In genomic region chr21:27476696-27477095, GRCh38 we compare ENCODE assay signal across 11 cellular contexts.
DNase-seq lines count a peak whose midpoint lies in the region; ATAC-seq and TF ChIP-seq lines count a peak whose summit lies in the region.
"Had no signal": no experiment of that assay in that cellular context is flagged by ENCODE, and none has a peak within 500 bp of the region (broad histone marks: within the 10 kb centered on the region; RNA-seq: fewer than 3 reads in every experiment).

No MANE protein-coding gene starts in this region.

- H3K4me2 ChIP-seq in smooth muscle cell (no peak overlapping the region), mesendoderm (ENCODE audit: low read length) (no peak overlapping the region)

- H2AFZ ChIP-seq in smooth muscle cell (ENCODE audit: low read depth) = peak overlapping the region; percentile 30

- H3K36me3 ChIP-seq in body of pancreas (replicated peaks in 1 of 2; ENCODE audit: insufficient read depth in 1 of 2, low read depth in 2 of 2) = no peaks in the 10 kb centered on the region
- H3K36me3 ChIP-seq in left ventricle myocardium inferior = no peaks in the 10 kb centered on the region
- no peaks in the 10 kb centered on the region for H3K36me3 ChIP-seq in smooth muscle cell (ENCODE audit: low read depth)
- H3K36me3 ChIP-seq in mesendoderm (ENCODE audit: control insufficient read depth, insufficient read depth, low read length) = no peaks in the 10 kb centered on the region

- no peak overlapping the region for H2BK15ac ChIP-seq in mesendoderm (replicated peaks; ENCODE audit: low read depth)

- H2BK120ac ChIP-seq in mesendoderm (ENCODE audit: low read depth, low read length) = no peak overlapping the region

- H3K79me2 ChIP-seq in smooth muscle cell (ENCODE audit: low read depth) (no peaks in the 10 kb centered on the region), mesendoderm (ENCODE audit: control insufficient read depth, insufficient read depth, low read length) (no peaks in the 10 kb centered on the region)

- TF ChIP-seq CTCF in HFFc6 (IDR thresholded peaks at IDR 0.05) (peak; percentile 77), body of pancreas (IDR thresholded peaks at IDR 0.05) (peak in 5 of 7 experiments; percentile 6 to 25 (median 20)), left ventricle myocardium inferior (IDR thresholded peaks at IDR 0.05; ENCODE audit: borderline replicate concordance) (peak; percentile 72), smooth muscle cell (IDR thresholded peaks at IDR 0.05; ENCODE audit: borderline replicate concordance, insufficient read depth, poor library complexity, severe bottlenecking) (peak; percentile 25)

- H3K79me1 ChIP-seq in mesendoderm (ENCODE audit: low read length) = no peaks in the 10 kb centered on the region

- peaks cover 29% of the 10 kb centered on the region for H3K4me1 Mint-ChIP-seq in HFFc6 (ENCODE audit: low read depth)

- H3K27ac Mint-ChIP-seq in HFFc6 = no peak overlapping the region
- H3K27ac Mint-ChIP-seq: naive thymus-derived CD4-positive, alpha-beta T cell had no signal

- H3K27me3 ChIP-seq in body of pancreas = no peaks in the 10 kb centered on the region
- H3K27me3 ChIP-seq in left ventricle myocardium inferior (ENCODE audit: low read depth) = no peaks in the 10 kb centered on the region
- no peaks in the 10 kb centered on the region for H3K27me3 ChIP-seq in smooth muscle cell (ENCODE audit: low read depth)
- no peaks in the 10 kb centered on the region for H3K27me3 ChIP-seq in mesendoderm (ENCODE audit: insufficient read depth, low read length, poor library complexity)

- intact Hi-C loops in body of pancreas (cut with DNase I) (no loop called here), left ventricle myocardium inferior (cut with micrococcal nuclease) (no loop called here)

- no peak overlapping the region for H3K9ac ChIP-seq in smooth muscle cell (ENCODE audit: low read depth)
- no peak overlapping the region for H3K9ac ChIP-seq in mesendoderm (ENCODE audit: low read length)

- H3K36me3 Mint-ChIP-seq in HFFc6 (ENCODE audit: low read depth) = no peaks in the 10 kb centered on the region
- H3K36me3 Mint-ChIP-seq: naive thymus-derived CD4-positive, alpha-beta T cell had no signal

- no peak overlapping the region for H3K56ac ChIP-seq in mesendoderm (ENCODE audit: low read length)

- no peak overlapping the region for H2AK5ac ChIP-seq in mesendoderm (ENCODE audit: low read length)

- no peak overlapping the region for H3K4ac ChIP-seq in mesendoderm (ENCODE audit: low read depth, low read length)

- H4K5ac ChIP-seq in mesendoderm (ENCODE audit: low read length) = no peak overlapping the region

- no peaks in the 10 kb centered on the region for H3K9me3 Mint-ChIP-seq in HFFc6

- no peaks in the 10 kb centered on the region; the same call in 1 of the 2 replicates for H3K27me3 Mint-ChIP-seq in HFFc6 (ENCODE audit: insufficient read depth)
- H3K27me3 Mint-ChIP-seq: naive thymus-derived CD4-positive, alpha-beta T cell had no signal

- ATAC-seq in body of pancreas = no peak
- ATAC-seq: naive thymus-derived CD4-positive, alpha-beta T cell had no signal

- no peaks in the 10 kb centered on the region for H4K20me1 ChIP-seq in smooth muscle cell (ENCODE audit: low read depth)

- no peak overlapping the region for H3K23ac ChIP-seq in mesendoderm (ENCODE audit: low read length)

- no peaks in the 10 kb centered on the region for H3F3A ChIP-seq in smooth muscle cell (ENCODE audit: low read depth)

- peak; percentile 29 for DNase-seq in HFFc6
- no peak for DNase-seq in body of pancreas
- DNase-seq in left ventricle myocardium inferior = no peak
- DNase-seq in smooth muscle cell (lab: John Stamatoyannopoulos, UW; ENCODE audit: unreplicated experiment) = no peak
- DNase-seq in T-helper 2 cell = no peak
- no peak for DNase-seq in stimulated activated CD4-positive, alpha-beta T cell treated with anti-CD3 and anti-CD28 coated beads, Interleukin-4, amount 100 ng/mL, for 4 hours
- DNase-seq in T-helper 9 cell = no peak
- no peak for DNase-seq in mesendoderm
- DNase-seq: naive thymus-derived CD4-positive, alpha-beta T cell; NCI-H1436; SW 1271 had no signal

- H2BK5ac ChIP-seq in mesendoderm (ENCODE audit: low read length) = no peak overlapping the region

- H3K27ac ChIP-seq in body of pancreas (no peak overlapping the region), left ventricle myocardium inferior (replicated peaks) (no peak overlapping the region), smooth muscle cell (ENCODE audit: low read depth) (no peak overlapping the region), mesendoderm (ENCODE audit: low read depth, low read length) (no peak overlapping the region)

- TF ChIP-seq POLR2A in body of pancreas (IDR thresholded peaks at IDR 0.05) = no peak

- no peak overlapping the region for H4K8ac ChIP-seq in mesendoderm (ENCODE audit: low read depth, low read length)

- H3K4me3 Mint-ChIP-seq in HFFc6 = no peak overlapping the region
- H3K4me3 Mint-ChIP-seq: naive thymus-derived CD4-positive, alpha-beta T cell had no signal

- H3K4me3 ChIP-seq in body of pancreas (no peak overlapping the region), left ventricle myocardium inferior (no peak overlapping the region), smooth muscle cell (no peak overlapping the region), mesendoderm (ENCODE audit: low read length) (no peak overlapping the region)

- WGBS in body of pancreas, 2 donors = 5 to 14% methylated on average over 1 of the region's 1 CpG
- WGBS in smooth muscle cell (ENCODE audit: low lambda C conversion rate) = 11% methylated on average over 1 of the region's 1 CpG
- WGBS in mesendoderm (ENCODE audit: extremely low coverage, insufficient coverage, low lambda C conversion rate) = no CpG with 5 or more reads among the region's 1 CpG

- H3K9me3 ChIP-seq in body of pancreas (no peaks in the 10 kb centered on the region), left ventricle myocardium inferior (replicated peaks) (no peaks in the 10 kb centered on the region), smooth muscle cell (replicated peaks; ENCODE audit: low read depth) (no peaks in the 10 kb centered on the region)

- no peak overlapping the region for H3K18ac ChIP-seq in mesendoderm (ENCODE audit: low read length)

- H3K4me1 ChIP-seq in body of pancreas (no peaks in the 10 kb centered on the region), left ventricle myocardium inferior (peaks cover 25% of the 10 kb centered on the region), smooth muscle cell (ENCODE audit: low read depth) (peaks cover 10% of the 10 kb centered on the region), mesendoderm (ENCODE audit: control insufficient read depth, low read depth, low read length) (peaks cover 2% of the 10 kb centered on the region)

Comparison
In these comparisons a context has a peak if more than half of its experiments do, and no peak if none do; other contexts are left out.
1. CTCF ChIP-seq: peak in every context shown above with its lines; median percentile 77 in HFFc6; 72 in left ventricle myocardium inferior; 25 in smooth muscle cell; 20 in body of pancreas.